ENCODE assay signal across 1 cellular context in the genomic region with DNA sequence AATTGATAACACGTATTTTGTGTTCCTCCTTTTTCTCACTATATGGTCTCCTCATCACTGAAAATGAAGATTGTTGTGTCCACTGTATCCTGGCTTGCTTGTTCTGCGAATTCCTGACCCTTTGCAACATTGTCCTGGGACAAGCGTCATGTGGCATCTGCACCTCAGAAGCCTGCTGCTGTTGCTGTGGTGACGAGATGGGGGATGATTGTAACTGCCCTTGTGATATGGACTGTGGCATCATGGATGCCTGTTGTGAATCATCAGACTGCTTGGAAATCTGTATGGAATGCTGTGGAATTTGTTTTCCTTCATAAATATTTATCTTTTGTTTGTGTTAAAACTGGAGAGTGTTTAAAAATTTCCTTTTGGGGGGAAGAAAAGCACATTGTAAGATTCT.
A peak's percentile ranks its signal among the peaks of the same experiment; 100 is the strongest.
TF ChIP-seq lines count a peak whose summit lies in the region.

No MANE protein-coding gene starts in this region.

TF ChIP-seq in SK-N-SH, 30 proteins besides CTCF, POLR2A, EP300 and RAD21 (continued from another document):
- TF ChIP-seq, protein P1, sequence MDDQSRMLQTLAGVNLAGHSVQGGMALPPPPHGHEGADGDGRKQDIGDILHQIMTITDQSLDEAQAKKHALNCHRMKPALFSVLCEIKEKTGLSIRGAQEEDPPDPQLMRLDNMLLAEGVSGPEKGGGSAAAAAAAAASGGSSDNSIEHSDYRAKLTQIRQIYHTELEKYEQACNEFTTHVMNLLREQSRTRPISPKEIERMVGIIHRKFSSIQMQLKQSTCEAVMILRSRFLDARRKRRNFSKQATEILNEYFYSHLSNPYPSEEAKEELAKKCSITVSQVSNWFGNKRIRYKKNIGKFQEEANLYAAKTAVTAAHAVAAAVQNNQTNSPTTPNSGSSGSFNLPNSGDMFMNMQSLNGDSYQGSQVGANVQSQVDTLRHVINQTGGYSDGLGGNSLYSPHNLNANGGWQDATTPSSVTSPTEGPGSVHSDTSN (IDR thresholded peaks at IDR 0.05): no peak
- TF ChIP-seq FOSL2 (IDR thresholded peaks at IDR 0.05; ENCODE audit: borderline replicate concordance, low read depth): peak; percentile 15; the same call in 1 of the 2 replicates
TF ChIP-seq in SK-N-SH: peak in this region for 1.
